8 cellular contexts compared by ENCODE assay signal in the genomic region with DNA sequence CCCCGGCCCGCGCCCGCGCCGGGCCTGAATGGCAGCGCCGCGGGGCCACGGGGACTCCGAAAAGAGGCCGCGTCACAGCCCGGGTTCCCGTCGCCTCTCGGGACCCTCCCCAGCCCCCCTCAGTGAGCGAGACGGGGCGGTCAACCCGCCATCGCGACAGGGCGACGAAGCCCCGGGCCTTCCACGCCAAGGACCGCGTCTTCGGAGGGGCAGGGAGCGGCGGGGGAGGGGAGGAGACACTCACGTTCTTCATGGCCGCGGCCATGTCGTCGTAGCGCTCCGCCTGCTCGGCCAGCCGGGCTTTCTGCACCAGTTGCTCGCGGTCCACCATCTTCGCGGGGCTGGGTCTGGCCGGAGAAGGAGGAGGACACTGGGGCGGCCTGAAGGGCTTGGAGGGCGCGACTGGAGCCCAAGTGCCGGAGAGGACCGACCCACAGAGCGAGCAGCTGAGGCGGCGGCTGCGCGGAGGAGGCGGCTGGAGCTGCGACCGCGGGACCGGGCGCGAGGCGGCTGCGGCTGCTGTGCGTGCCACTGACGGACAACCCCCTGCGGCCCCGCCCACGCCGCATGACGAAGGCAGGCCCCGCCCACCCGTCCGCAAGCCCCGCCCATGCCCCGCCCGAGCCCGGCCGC. TPM values are rescaled to one million over a fixed set of nuclear protein-coding genes. Genes with fewer than 3 reads are reported as not detected.
A peak's percentile ranks its signal among the peaks of the same experiment; 100 is the strongest.
DNase-seq lines count a peak whose midpoint lies in the region; ATAC-seq and TF ChIP-seq lines count a peak whose summit lies in the region.

TSS of gene YWHAG (minus strand) at position 514 of the 633 bp plus-strand sequence. CDS start at position 331, 183 bp downstream.

- intact Hi-C loops in lower lobe of right lung (cut with DNase I), result no loop called here

- H3K9me3 ChIP-seq in BE2C (no peaks in the 10 kb centered on the region), duodenal mucosa (ENCODE audit: control insufficient read depth in 1 of 2, low read length in 2 of 2) (no peaks in the 10 kb centered on the region), lower lobe of right lung (no peaks in the 10 kb centered on the region)

- H3K4me1 ChIP-seq in BE2C (peaks cover 9% of the 10 kb centered on the region), duodenal mucosa (ENCODE audit: control insufficient read depth in 1 of 2, insufficient read depth in 2 of 2, low read length in 2 of 2) (peaks cover 23 to 27% of the 10 kb centered on the region in 2 donors), lower lobe of right lung (peaks cover 36% of the 10 kb centered on the region)

- peaks cover 40% of the 10 kb centered on the region for H3K36me3 ChIP-seq in BE2C
- peaks cover 0 to 5% of the 10 kb centered on the region in 2 donors for H3K36me3 ChIP-seq in duodenal mucosa (ENCODE audit: control insufficient read depth in 1 of 2, insufficient read depth in 2 of 2, low read length in 2 of 2)
- no peaks in the 10 kb centered on the region for H3K36me3 ChIP-seq in lower lobe of right lung

- H3K4me3 ChIP-seq in BE2C (ENCODE audit: low read depth, low read length) (peak within 1 kb of the TSS; percentile 96), duodenal mucosa (ENCODE audit: low read depth in 1 of 2, low read length in 2 of 2) (peak within 1 kb of the TSS; percentile 83 to 98), lower lobe of right lung (peak within 1 kb of the TSS; percentile 91)

- DNase-seq in BE2C (peak; percentile 93), NCI-H510A treated with DMSO at 0.1 percent for 48 hours (lab: John Stamatoyannopoulos, UW) (peak; percentile 30), lower lobe of right lung (peak; percentile 94)
- DNase-seq in activated CD4-positive, alpha-beta T cell treated with anti-CD3 and anti-CD28 coated beads, Interleukin-2, amount 50 U/mL, for 48 hours, result peak; percentile 85 to 86
- peak; percentile 81 to 92 (median 82) for DNase-seq in stimulated activated CD4-positive, alpha-beta T cell treated with anti-CD3 and anti-CD28 coated beads, TNF-alpha, amount 100 ng/mL, for 4 hours (ENCODE audit: low read depth in 3 of 3)

- TF ChIP-seq CTCF in BE2C (IDR thresholded peaks at IDR 0.05; ENCODE audit: low read depth, low read length) (no peak), lower lobe of right lung (IDR thresholded peaks at IDR 0.05) (no peak)

- H3K9ac ChIP-seq in duodenal mucosa (ENCODE audit: low read depth in 1 of 2, low read length in 2 of 2), result peak within 1 kb of the TSS; percentile 95 to 98

- ATAC-seq in GM19035 (IDR thresholded peaks at IDR 0.05; ENCODE audit: unreplicated experiment), result peak; percentile 75
- peak; percentile 67 for ATAC-seq in HG03280 (IDR thresholded peaks at IDR 0.05; ENCODE audit: unreplicated experiment)
- peak; percentile 96 to 97 for ATAC-seq in lower lobe of right lung

- H3K27ac ChIP-seq in duodenal mucosa (ENCODE audit: low read depth, low read length) (peak within 1 kb of the TSS; percentile 99), lower lobe of right lung (peak within 1 kb of the TSS; percentile 99)

- H3K27me3 ChIP-seq in BE2C, result no peaks in the 10 kb centered on the region
- H3K27me3 ChIP-seq in duodenal mucosa (ENCODE audit: control insufficient read depth in 1 of 2, insufficient read depth in 2 of 2, low read length in 2 of 2), result no peaks in the 10 kb centered on the region
- no peaks in the 10 kb centered on the region for H3K27me3 ChIP-seq in lower lobe of right lung (ENCODE audit: low read depth)

RNA-seq across cellular contexts. Expression of gene YWHAG, which starts in this region (rescaled TPM):
- 288 TPM for polyA plus RNA-seq in BE2C (2012; ENCODE audit: insufficient read depth, insufficient read length, low read depth)
- total RNA-seq in lower lobe of right lung, result 97.1 TPM

Comparison
In these comparisons a context has a peak if more than half of its experiments do, and no peak if none do; other contexts are left out.
1. Peak in every context shown above with its lines: DNase-seq, ATAC-seq, H3K4me3 ChIP-seq and H3K27ac ChIP-seq.
2. DNase-seq: peak in every context shown above with its lines; median percentile 94 in lower lobe of right lung; 93 in BE2C; 86 in activated CD4-positive, alpha-beta T cell treated with anti-CD3 and anti-CD28 coated beads, Interleukin-2, amount 50 U/mL, for 48 hours; 82 in stimulated activated CD4-positive, alpha-beta T cell treated with anti-CD3 and anti-CD28 coated beads, TNF-alpha, amount 100 ng/mL, for 4 hours; 30 in NCI-H510A treated with DMSO at 0.1 percent for 48 hours.